Comparison of ENCODE assay signal across 28 cellular contexts in the genomic region with DNA sequence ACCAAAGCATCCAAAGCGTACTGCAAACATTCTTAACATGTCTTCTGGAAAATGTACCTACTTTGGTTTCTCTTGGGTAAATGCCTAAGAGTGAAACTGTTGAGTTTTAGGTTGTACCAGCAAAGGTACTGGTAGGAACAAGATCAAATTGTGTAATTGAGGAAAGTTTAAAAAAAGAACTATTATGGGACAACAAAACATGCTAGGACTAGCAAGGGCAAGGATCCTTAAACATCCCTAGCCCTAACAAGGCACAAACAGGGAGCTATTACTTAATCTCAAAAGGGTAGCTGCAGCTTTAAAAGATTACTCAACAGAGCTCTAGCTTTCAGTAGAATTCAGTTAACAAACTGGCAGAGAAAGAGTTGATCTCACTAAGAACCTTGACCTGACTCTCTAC. TPM values are rescaled to one million over a fixed set of nuclear protein-coding genes. Genes with fewer than 3 reads are reported as not detected.
"Had no signal": no experiment of that assay in that cellular context is flagged by ENCODE, and none has a peak within 500 bp of the region (broad histone marks: within the 10 kb centered on the region; RNA-seq: fewer than 3 reads in every experiment).

No MANE protein-coding gene starts in this region.

- H3K27me3 ChIP-seq: brain microvascular endothelial cell, cardiac muscle cell, colonic mucosa, gastrocnemius medialis had no signal

- H3K4me3 ChIP-seq: cardiac muscle cell, colonic mucosa, gastrocnemius medialis had no signal

- H3K4me1 ChIP-seq: colonic mucosa had no signal

- DNase-seq: activated CD4-positive, alpha-beta memory T cell treated with anti-CD3 and anti-CD28 coated beads, Interleukin-2, amount 10 ng/mL, durations not matched to agents 7 days and 5 days; activated CD4-positive, alpha-beta T cell treated with anti-CD3 and anti-CD28 coated beads for 1 hour; activated CD4-positive, alpha-beta T cell treated with anti-CD3 and anti-CD28 coated beads for 4 hours; activated CD4-positive, alpha-beta T cell treated with anti-CD3 and anti-CD28 coated beads, Interleukin-2, amount 10 ng/mL, durations not matched to agents 7 days and 5 days; activated CD4-positive, alpha-beta T cell treated with anti-CD3 and anti-CD28 coated beads, Interleukin-2, amount 50 U/mL, for 4 hours; activated CD8-positive, alpha-beta memory T cell treated with anti-CD3 and anti-CD28 coated beads, Interleukin-2, amount 50 U/mL, for 48 hours; activated gamma-delta T cell; activated naive CD4-positive, alpha-beta T cell; activated naive CD4-positive, alpha-beta T cell treated with anti-CD3 and anti-CD28 coated beads, Interleukin-2, amount 10 ng/mL, durations not matched to agents 7 days and 5 days; activated naive CD8-positive, alpha-beta T cell treated with anti-CD3 and anti-CD28 coated beads, Interleukin-2, amount 10 ng/mL, durations not matched to agents 7 days and 5 days; activated T-cell treated with anti-CD3 and anti-CD28 coated beads for 4 hours; activated T-cell treated with anti-CD3 and anti-CD28 coated beads, Interleukin-2, amount 50 U/mL, for 24 hours; activated T-cell treated with anti-CD3 and anti-CD28 coated beads, Interleukin-2, amount 50 U/mL, for 72 hours; brain microvascular endothelial cell; central memory CD4-positive, alpha-beta T cell; cerebellar nuclear complex; colonic mucosa; effector CD8-positive, alpha-beta T cell; foreskin fibroblast; gastrocnemius medialis; glutamatergic neuron; T-helper 2 cell had no signal

- H3K4me3 Mint-ChIP-seq: activated CD4-positive, alpha-beta memory T cell treated with anti-CD3 and anti-CD28 coated beads, Interleukin-2, amount 10 ng/mL, durations not matched to agents 7 days and 5 days; activated CD4-positive, alpha-beta T cell treated with anti-CD3 and anti-CD28 coated beads, Interleukin-2, amount 10 ng/mL, durations not matched to agents 7 days and 5 days; activated naive CD4-positive, alpha-beta T cell treated with anti-CD3 and anti-CD28 coated beads, Interleukin-2, amount 10 ng/mL, durations not matched to agents 7 days and 5 days; activated naive CD8-positive, alpha-beta T cell treated with anti-CD3 and anti-CD28 coated beads, Interleukin-2, amount 10 ng/mL, durations not matched to agents 7 days and 5 days; activated T-cell treated with anti-CD3 and anti-CD28 coated beads, Interleukin-2, amount 50 U/mL, for 24 hours; activated T-cell treated with anti-CD3 and anti-CD28 coated beads, Interleukin-2, amount 50 U/mL, for 72 hours; WTC11 had no signal

- H3K9me3 Mint-ChIP-seq: activated CD4-positive, alpha-beta memory T cell treated with anti-CD3 and anti-CD28 coated beads, Interleukin-2, amount 10 ng/mL, durations not matched to agents 7 days and 5 days; activated CD4-positive, alpha-beta T cell treated with anti-CD3 and anti-CD28 coated beads, Interleukin-2, amount 10 ng/mL, durations not matched to agents 7 days and 5 days had no signal

- H3K9me3 ChIP-seq: colonic mucosa had no signal

- ATAC-seq: activated naive CD4-positive, alpha-beta T cell treated with anti-CD3 and anti-CD28 coated beads, Interleukin-2, amount 50 U/mL, for 72 hours; activated T-cell treated with anti-CD3 and anti-CD28 coated beads, Interleukin-2, amount 50 U/mL, for 72 hours; esophagus mucosa; gastrocnemius medialis; WTC11 had no signal

- H3K27ac ChIP-seq: brain microvascular endothelial cell, cardiac muscle cell, colonic mucosa, gastrocnemius medialis, VCaP had no signal

- H3K36me3 ChIP-seq: brain microvascular endothelial cell, cardiac muscle cell, colonic mucosa, gastrocnemius medialis had no signal

- H3K27me3 Mint-ChIP-seq: activated CD4-positive, alpha-beta memory T cell treated with anti-CD3 and anti-CD28 coated beads, Interleukin-2, amount 10 ng/mL, durations not matched to agents 7 days and 5 days; activated CD4-positive, alpha-beta T cell treated with anti-CD3 and anti-CD28 coated beads, Interleukin-2, amount 10 ng/mL, durations not matched to agents 7 days and 5 days; activated naive CD4-positive, alpha-beta T cell treated with anti-CD3 and anti-CD28 coated beads, Interleukin-2, amount 10 ng/mL, durations not matched to agents 7 days and 5 days; activated naive CD8-positive, alpha-beta T cell treated with anti-CD3 and anti-CD28 coated beads, Interleukin-2, amount 10 ng/mL, durations not matched to agents 7 days and 5 days; activated T-cell treated with anti-CD3 and anti-CD28 coated beads, Interleukin-2, amount 50 U/mL, for 24 hours had no signal

- H3K27ac Mint-ChIP-seq: activated CD4-positive, alpha-beta memory T cell treated with anti-CD3 and anti-CD28 coated beads, Interleukin-2, amount 10 ng/mL, durations not matched to agents 7 days and 5 days; activated CD4-positive, alpha-beta T cell treated with anti-CD3 and anti-CD28 coated beads, Interleukin-2, amount 10 ng/mL, durations not matched to agents 7 days and 5 days; activated naive CD4-positive, alpha-beta T cell treated with anti-CD3 and anti-CD28 coated beads, Interleukin-2, amount 10 ng/mL, durations not matched to agents 7 days and 5 days; activated naive CD4-positive, alpha-beta T cell treated with anti-CD3 and anti-CD28 coated beads, Interleukin-2, amount 50 U/mL, for 72 hours; activated naive CD8-positive, alpha-beta T cell treated with anti-CD3 and anti-CD28 coated beads, Interleukin-2, amount 10 ng/mL, durations not matched to agents 7 days and 5 days; activated T-cell treated with anti-CD3 and anti-CD28 coated beads, Interleukin-2, amount 50 U/mL, for 24 hours; activated T-cell treated with anti-CD3 and anti-CD28 coated beads, Interleukin-2, amount 50 U/mL, for 72 hours; WTC11 had no signal

- H3K4me1 Mint-ChIP-seq: activated CD4-positive, alpha-beta memory T cell treated with anti-CD3 and anti-CD28 coated beads, Interleukin-2, amount 10 ng/mL, durations not matched to agents 7 days and 5 days; activated CD4-positive, alpha-beta T cell treated with anti-CD3 and anti-CD28 coated beads, Interleukin-2, amount 10 ng/mL, durations not matched to agents 7 days and 5 days; activated naive CD4-positive, alpha-beta T cell treated with anti-CD3 and anti-CD28 coated beads, Interleukin-2, amount 10 ng/mL, durations not matched to agents 7 days and 5 days; activated naive CD8-positive, alpha-beta T cell treated with anti-CD3 and anti-CD28 coated beads, Interleukin-2, amount 10 ng/mL, durations not matched to agents 7 days and 5 days; WTC11 had no signal

- H3K36me3 Mint-ChIP-seq: activated naive CD4-positive, alpha-beta T cell treated with anti-CD3 and anti-CD28 coated beads, Interleukin-2, amount 10 ng/mL, durations not matched to agents 7 days and 5 days; activated naive CD4-positive, alpha-beta T cell treated with anti-CD3 and anti-CD28 coated beads, Interleukin-2, amount 50 U/mL, for 72 hours; activated naive CD8-positive, alpha-beta T cell treated with anti-CD3 and anti-CD28 coated beads, Interleukin-2, amount 10 ng/mL, durations not matched to agents 7 days and 5 days; WTC11 had no signal

RNA-seq across cellular contexts. Expression of a gene that starts 56.0 kb away (rescaled TPM):
- total RNA-seq: activated CD4-positive, alpha-beta memory T cell treated with anti-CD3 and anti-CD28 coated beads, Interleukin-2, amount 10 ng/mL, durations not matched to agents 7 days and 5 days; activated CD4-positive, alpha-beta T cell treated with anti-CD3 and anti-CD28 coated beads, Interleukin-2, amount 10 ng/mL, durations not matched to agents 7 days and 5 days; activated naive CD4-positive, alpha-beta T cell treated with anti-CD3 and anti-CD28 coated beads, Interleukin-2, amount 50 U/mL, for 72 hours; activated naive CD8-positive, alpha-beta T cell treated with anti-CD3 and anti-CD28 coated beads, Interleukin-2, amount 10 ng/mL, durations not matched to agents 7 days and 5 days; activated T-cell treated with anti-CD3 and anti-CD28 coated beads, Interleukin-2, amount 50 U/mL, for 72 hours; T-helper 1 cell treated with Interleukin-12 subunit alpha and Interleukin-12 subunit beta and Interleukin-4 antibody, amounts not matched to agents 30 ng/mL and 1 ng/mL, for 36 hours had no signal
